1 cellular context compared by ENCODE assay signal in the genomic region with DNA sequence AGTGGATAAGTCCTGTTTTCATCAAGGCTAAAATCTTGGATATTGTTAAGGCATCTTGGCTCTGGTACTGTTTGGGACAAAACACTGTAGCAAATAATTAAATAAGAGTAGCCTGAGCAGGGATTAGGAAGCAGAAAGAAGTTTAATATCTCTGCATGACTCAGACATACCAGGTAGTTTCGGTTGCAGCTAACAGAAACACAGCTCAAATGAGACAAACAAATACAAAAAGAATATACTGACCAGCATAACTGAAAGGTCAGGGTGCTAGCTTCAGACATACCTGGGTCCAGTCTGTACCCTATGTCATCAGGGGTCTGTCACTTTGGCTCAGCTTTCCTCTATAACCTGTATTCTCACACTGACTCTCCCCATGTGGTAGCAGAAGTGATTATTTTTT.
TF ChIP-seq lines count a peak whose summit lies in the region.

No MANE protein-coding gene starts in this region.

TF ChIP-seq in SK-N-SH, 30 proteins besides CTCF, POLR2A, EP300 and RAD21 (continued from another document):
- TF ChIP-seq ZBTB33 (IDR thresholded peaks at IDR 0.05; ENCODE audit: borderline replicate concordance, low read depth) (no peak), MXI1 (IDR thresholded peaks at IDR 0.05; ENCODE audit: low read depth, low read length) (no peak), JUND (IDR thresholded peaks at IDR 0.05) (no peak), YY1 (IDR thresholded peaks at IDR 0.05; ENCODE audit: low read depth) (no peak)
- TF ChIP-seq, protein P1, sequence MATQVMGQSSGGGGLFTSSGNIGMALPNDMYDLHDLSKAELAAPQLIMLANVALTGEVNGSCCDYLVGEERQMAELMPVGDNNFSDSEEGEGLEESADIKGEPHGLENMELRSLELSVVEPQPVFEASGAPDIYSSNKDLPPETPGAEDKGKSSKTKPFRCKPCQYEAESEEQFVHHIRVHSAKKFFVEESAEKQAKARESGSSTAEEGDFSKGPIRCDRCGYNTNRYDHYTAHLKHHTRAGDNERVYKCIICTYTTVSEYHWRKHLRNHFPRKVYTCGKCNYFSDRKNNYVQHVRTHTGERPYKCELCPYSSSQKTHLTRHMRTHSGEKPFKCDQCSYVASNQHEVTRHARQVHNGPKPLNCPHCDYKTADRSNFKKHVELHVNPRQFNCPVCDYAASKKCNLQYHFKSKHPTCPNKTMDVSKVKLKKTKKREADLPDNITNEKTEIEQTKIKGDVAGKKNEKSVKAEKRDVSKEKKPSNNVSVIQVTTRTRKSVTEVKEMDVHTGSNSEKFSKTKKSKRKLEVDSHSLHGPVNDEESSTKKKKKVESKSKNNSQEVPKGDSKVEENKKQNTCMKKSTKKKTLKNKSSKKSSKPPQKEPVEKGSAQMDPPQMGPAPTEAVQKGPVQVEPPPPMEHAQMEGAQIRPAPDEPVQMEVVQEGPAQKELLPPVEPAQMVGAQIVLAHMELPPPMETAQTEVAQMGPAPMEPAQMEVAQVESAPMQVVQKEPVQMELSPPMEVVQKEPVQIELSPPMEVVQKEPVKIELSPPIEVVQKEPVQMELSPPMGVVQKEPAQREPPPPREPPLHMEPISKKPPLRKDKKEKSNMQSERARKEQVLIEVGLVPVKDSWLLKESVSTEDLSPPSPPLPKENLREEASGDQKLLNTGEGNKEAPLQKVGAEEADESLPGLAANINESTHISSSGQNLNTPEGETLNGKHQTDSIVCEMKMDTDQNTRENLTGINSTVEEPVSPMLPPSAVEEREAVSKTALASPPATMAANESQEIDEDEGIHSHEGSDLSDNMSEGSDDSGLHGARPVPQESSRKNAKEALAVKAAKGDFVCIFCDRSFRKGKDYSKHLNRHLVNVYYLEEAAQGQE (IDR thresholded peaks at IDR 0.05; ENCODE audit: low read depth, low read length), result no peak
TF ChIP-seq in SK-N-SH: peak in this region for 0.
